24 cellular contexts compared by ENCODE assay signal in the genomic region with DNA sequence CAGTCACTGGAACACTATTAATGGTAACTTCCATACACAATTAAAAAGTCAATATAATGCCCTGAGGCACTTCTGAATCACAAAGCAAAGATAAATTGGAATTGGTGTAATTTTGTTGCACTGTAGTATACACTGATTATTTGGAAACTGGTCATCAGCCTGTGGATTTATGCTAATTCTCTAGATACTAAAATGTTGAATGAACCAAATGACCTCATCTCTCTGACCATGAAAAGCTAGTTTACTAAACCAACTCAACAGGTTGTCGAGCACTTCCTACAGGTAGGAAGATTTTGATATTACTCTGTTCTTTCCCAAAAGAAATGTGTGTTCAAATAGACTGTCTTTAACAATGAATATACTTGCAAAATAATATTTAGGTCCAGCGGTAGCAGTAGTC. TPM values are rescaled to one million over a fixed set of nuclear protein-coding genes. Genes with fewer than 3 reads are reported as not detected.
DNase-seq lines count a peak whose midpoint lies in the region; ATAC-seq, FAIRE-seq and TF ChIP-seq lines count a peak whose summit lies in the region.
"Had no signal": no experiment of that assay in that cellular context is flagged by ENCODE, and none has a peak within 500 bp of the region (broad histone marks: within the 10 kb centered on the region; RNA-seq: fewer than 3 reads in every experiment).

No MANE protein-coding gene starts in this region.

- no peaks in the 10 kb centered on the region for H3K9me3 ChIP-seq in GM23248 (ENCODE audit: low read depth)
- no peaks in the 10 kb centered on the region for H3K9me3 ChIP-seq in endothelial cell of umbilical vein (replicated peaks; ENCODE audit: control insufficient read depth, insufficient read depth, low read length)
- H3K9me3 ChIP-seq in osteoblast (ENCODE audit: low read depth, low read length) = no peaks in the 10 kb centered on the region
- H3K9me3 ChIP-seq: BLaER1, prostate gland, stomach, upper lobe of left lung had no signal

- no peaks in the 10 kb centered on the region for H3K9me2 ChIP-seq in GM23248 (ENCODE audit: insufficient read depth)

- dilution Hi-C loops in endothelial cell of umbilical vein (cut with MboI; ENCODE audit: extremely low pct_ligation_motif_present, low sequenced_read_pairs) = no loop called here

- H3K27ac ChIP-seq in GM23248 (no peak overlapping the region), endothelial cell of umbilical vein (ENCODE audit: insufficient read depth, low read depth, low read length) (no peak overlapping the region), osteoblast (ENCODE audit: low read depth, low read length) (peak overlapping the region; percentile 81)
- H3K27ac ChIP-seq: BLaER1, foreskin keratinocyte, prostate gland, stomach had no signal

- POLR2A ChIA-PET in endothelial cell of umbilical vein (lab: Charles Lee) = no interaction called here

- H3K36me3 ChIP-seq in GM23248 (ENCODE audit: low read depth) = peaks cover 58% of the 10 kb centered on the region
- peaks cover 2 to 26% of the 10 kb centered on the region in 2 experiments for H3K36me3 ChIP-seq in endothelial cell of umbilical vein (ENCODE audit: control insufficient read depth in 2 of 2, extremely low read depth in 1 of 2, insufficient read depth in 2 of 2, low read length in 2 of 2)
- peaks cover 53% of the 10 kb centered on the region for H3K36me3 ChIP-seq in osteoblast (ENCODE audit: insufficient read depth, low read length)
- H3K36me3 ChIP-seq: BLaER1, prostate gland had no signal

- H3K9me1 ChIP-seq in endothelial cell of umbilical vein (replicated peaks; ENCODE audit: control insufficient read depth, extremely low read depth, insufficient read depth, low read length) = no peaks in the 10 kb centered on the region

- TF ChIP-seq CTCF in endothelial cell of umbilical vein (IDR thresholded peaks at IDR 0.05; ENCODE audit: extremely low read depth in 1 of 2, insufficient read depth in 1 of 2, low read depth in 1 of 2, low read length in 2 of 2) (no peak), osteoblast (IDR thresholded peaks at IDR 0.05; ENCODE audit: extremely low read depth, low read depth, low read length) (no peak)

- 97 to 100% methylated on average over 2 of the region's 2 CpGs for WGBS in GM23248 (ENCODE audit: low coverage in 1 of 2, low lambda C conversion rate in 2 of 2, missing lambda C conversion rate in 2 of 2), 2 experiments

- H3K27me3 ChIP-seq in GM23248 (replicated peaks; ENCODE audit: insufficient read depth) (no peaks in the 10 kb centered on the region), endothelial cell of umbilical vein (ENCODE audit: control insufficient read depth in 2 of 2, insufficient read depth in 2 of 2, low read length in 2 of 2) (no peaks in the 10 kb centered on the region), osteoblast (ENCODE audit: insufficient read depth, low read length) (no peaks in the 10 kb centered on the region)
- H3K27me3 ChIP-seq: foreskin keratinocyte, stomach, upper lobe of left lung had no signal

- CTCF ChIA-PET in endothelial cell of umbilical vein (lab: Charles Lee) = interaction anchor here (1.8 kb wide), 1 partner anchor 1309 kb away, joined by 6 read pairs; no protein-coding TSS in a partner anchor

- no peak for FAIRE-seq in endothelial cell of umbilical vein (lab: Jason Lieb, UNC)
- FAIRE-seq: colon, HepG2 had no signal

- 0 out of 2 replicates have a peak overlapping the region, but pooled peaks have one; percentile 38 for H3K9ac ChIP-seq in GM23248
- no peak overlapping the region for H3K9ac ChIP-seq in endothelial cell of umbilical vein (replicated peaks; ENCODE audit: extremely low read depth, insufficient read depth, low read length)
- H3K9ac ChIP-seq: BLaER1 had no signal

- TF ChIP-seq POLR2A in endothelial cell of umbilical vein (IDR thresholded peaks at IDR 0.05; ENCODE audit: low read depth, low read length) = no peak

- DNase-seq in GM23248 = no peak
- DNase-seq in NCI-H69 (lab: John Stamatoyannopoulos, UW) = peak; percentile 4
- DNase-seq in endothelial cell of umbilical vein (ENCODE audit: low read depth, low spot score) = no peak
- DNase-seq in osteoblast (ENCODE audit: insufficient read length, low spot score, missing footprints) = no peak
- DNase-seq in GM19238 (ENCODE audit: insufficient read length, low spot score) = no peak
- no peak for DNase-seq in T1000 (lab: John Stamatoyannopoulos, UW)
- DNase-seq: activated CD4-positive, alpha-beta T cell treated with anti-CD3 and anti-CD28 coated beads for 4 hours; activated naive CD8-positive, alpha-beta T cell treated with anti-CD3 and anti-CD28 coated beads for 36 hours; foreskin keratinocyte; midbrain; NCI-H1105 treated with DMSO at 0.1 percent for 48 hours; NCI-H524 treated with DMSO at 0.1 percent for 48 hours; SHP77; stimulated activated CD4-positive, alpha-beta T cell treated with anti-CD3 and anti-CD28 coated beads, Interleukin-4, amount 100 ng/mL, for 1 hour; stomach; T-helper 1 cell; upper lobe of left lung had no signal

- H3K4me3 ChIP-seq in GM23248 (peak overlapping the region; percentile 10), endothelial cell of umbilical vein (replicated peaks in 1 of 3; ENCODE audit: insufficient read depth in 1 of 3, low read depth in 1 of 3, low read length in 3 of 3) (peak overlapping the region in 1 of 3 experiments; percentile 0), osteoblast (ENCODE audit: insufficient read depth, low read length) (no peak overlapping the region)
- H3K4me3 ChIP-seq: BLaER1, prostate gland, smooth muscle cell had no signal

- H3K79me2 ChIP-seq in GM23248 (ENCODE audit: insufficient read depth) = peaks cover 100% of the 10 kb centered on the region
- H3K79me2 ChIP-seq in endothelial cell of umbilical vein (ENCODE audit: control insufficient read depth, insufficient read depth, low read length) = peaks cover 100% of the 10 kb centered on the region
- H3K79me2 ChIP-seq in osteoblast (ENCODE audit: insufficient read depth, low read length) = peaks cover 100% of the 10 kb centered on the region

- ATAC-seq in HG03280 (IDR thresholded peaks at IDR 0.05; ENCODE audit: unreplicated experiment) = no peak
- ATAC-seq: foreskin keratinocyte; HepG2; natural killer cell treated with Interleukin-12 subunit alpha and Interleukin-12 subunit beta and Interleukin-15 and Interleukin-18, amount 100 ng/mL, for 72 hours had no signal

- in situ Hi-C loops in GM23248 (cut with MboI) = loop anchor here (25.0 kb wide), 1 partner anchor 958 kb away; no protein-coding TSS in a partner anchor

- BruUV-seq in endothelial cell of umbilical vein (replicated peaks; lab: Mats Ljungman, UMichigan) = no TSS peak

- intact Hi-C loops in endothelial cell of umbilical vein (cut with micrococcal nuclease) = no loop called here

- H4K20me1 ChIP-seq in GM23248 (ENCODE audit: insufficient read depth) (peaks cover 6% of the 10 kb centered on the region; the same call in 1 of the 2 replicates), endothelial cell of umbilical vein (replicated peaks; ENCODE audit: control insufficient read depth, extremely low read depth, insufficient read depth, low read length) (peaks cover 2% of the 10 kb centered on the region), osteoblast (ENCODE audit: insufficient read depth, low read length) (peaks cover 13% of the 10 kb centered on the region)
- H4K20me1 ChIP-seq: BLaER1 had no signal

- H3F3A ChIP-seq in GM23248 (ENCODE audit: insufficient read depth) = peaks cover 63% of the 10 kb centered on the region

- H2AFZ ChIP-seq in GM23248 = no peak overlapping the region
- no peak overlapping the region for H2AFZ ChIP-seq in endothelial cell of umbilical vein (ENCODE audit: low read depth, low read length)
- H2AFZ ChIP-seq in osteoblast (ENCODE audit: low read length) = no peak overlapping the region

- H3K4me2 ChIP-seq in GM23248 (ENCODE audit: unreplicated experiment) (peak overlapping the region; percentile 93), endothelial cell of umbilical vein (ENCODE audit: insufficient read depth, low read length) (peak overlapping the region; percentile 100), osteoblast (ENCODE audit: insufficient read depth, low read length) (peak overlapping the region; percentile 93)
- H3K4me2 ChIP-seq: BLaER1 had no signal

- H3K4me1 ChIP-seq in GM23248 (ENCODE audit: insufficient read depth) (peaks cover 54% of the 10 kb centered on the region), endothelial cell of umbilical vein (ENCODE audit: control insufficient read depth, extremely low read depth, insufficient read depth, low read length) (peaks cover 44% of the 10 kb centered on the region), osteoblast (ENCODE audit: insufficient read depth, low read length) (peaks cover 61% of the 10 kb centered on the region)
- H3K4me1 ChIP-seq: prostate gland had no signal

TF ChIP-seq in endothelial cell of umbilical vein, 7 proteins besides CTCF, POLR2A, EP300 and RAD21:
- no peak for TF ChIP-seq JUN (IDR thresholded peaks at IDR 0.05; ENCODE audit: borderline replicate concordance, insufficient read depth, insufficient read length, low read depth)

RNA-seq across cellular contexts. Expression of a gene that starts 5.3 kb away (rescaled TPM):
- total RNA-seq in GM23248 (2014; rRNA removed; shearing (Covaris generic)) = 134 and 152 TPM in 2 replicates
- polyA plus RNA-seq in GM23248 (2016; fragmentation: Nextera tagmentation; extraction: Ambion mirVana) (175 and 184 TPM in 2 replicates), endothelial cell of umbilical vein (104 and 122 TPM in 2 replicates)
- total RNA-seq in endothelial cell of umbilical vein (245 and 306 TPM in 2 replicates), osteoblast (173 and 200 TPM in 2 replicates)
- polyA plus RNA-seq in endothelial cell of umbilical vein (2011; cell fraction: cytosol; rRNA removed) = 102 and 113 TPM in 2 replicates
- polyA plus RNA-seq in endothelial cell of umbilical vein (2011; cell fraction: nucleus; rRNA removed) = 172 and 240 TPM in 2 replicates
- 254 and 260 TPM in 2 replicates for polyA plus RNA-seq in endothelial cell of umbilical vein (2012)
- 288 and 312 TPM in 2 replicates for polyA minus RNA-seq in endothelial cell of umbilical vein
- polyA minus RNA-seq in endothelial cell of umbilical vein (2011; cell fraction: cytosol; rRNA and poly(A)+ RNA removed) = 21.4 TPM
- polyA minus RNA-seq in endothelial cell of umbilical vein (2011; cell fraction: nucleus; rRNA and poly(A)+ RNA removed) = 288 and 311 TPM in 2 replicates
